ENCODE assay signal across 8 cellular contexts in genomic region chr17:77375526-77375916, GRCh38.
DNase-seq lines count a peak whose midpoint lies in the region; ATAC-seq and TF ChIP-seq lines count a peak whose summit lies in the region.

No MANE protein-coding gene starts in this region.

- H3K4me1 Mint-ChIP-seq in IgD-negative memory B cell = peaks cover 20 to 30% (median 25%) of the 10 kb centered on the region in 3 donors
- H3K4me1 Mint-ChIP-seq in nephron = peaks cover 76% of the 10 kb centered on the region

- no peak for DNase-seq in AG04450 (ENCODE audit: low read depth, low spot score)
- no peak for DNase-seq in coronary artery (ENCODE audit: low spot score)
- DNase-seq in C1 segment of cervical spinal cord (lab: John Stamatoyannopoulos, UW) = no peak
- DNase-seq in HEK293T (ENCODE audit: extremely low spot score) = no peak
- DNase-seq in GM03348 (ENCODE audit: low spot score) = no peak

- no peaks in the 10 kb centered on the region for H3K27me3 Mint-ChIP-seq in IgD-negative memory B cell
- no peaks in the 10 kb centered on the region for H3K27me3 Mint-ChIP-seq in nephron (ENCODE audit: low read depth)

- no peak for ATAC-seq in GM18502 (IDR thresholded peaks at IDR 0.05; ENCODE audit: poor library complexity, unreplicated experiment)

- H3K4me3 ChIP-seq in AG04450 (ENCODE audit: low read depth, low read length) (peak overlapping the region; percentile 91), coronary artery (peak overlapping the region; percentile 97)

- H3K4me3 Mint-ChIP-seq in IgD-negative memory B cell (peak overlapping the region; percentile 65 to 95 (median 82)), nephron (peak overlapping the region; percentile 95 to 100 (median 100))

- H3K9me3 ChIP-seq in AG04450 (ENCODE audit: control insufficient read depth, insufficient read depth, low read length) = peaks cover 4% of the 10 kb centered on the region; the same call in 1 of the 2 replicates

- H3K27ac ChIP-seq in AG04450 (ENCODE audit: low read depth, low read length) (peak overlapping the region; percentile 91), coronary artery (peak overlapping the region; percentile 97 to 98)

- peak overlapping the region; percentile 13 to 90 (median 80) for H3K27ac Mint-ChIP-seq in IgD-negative memory B cell
- H3K27ac Mint-ChIP-seq in nephron = peak overlapping the region; percentile 92 to 99 (median 95)

- peaks cover 2% of the 10 kb centered on the region for H3K36me3 Mint-ChIP-seq in IgD-negative memory B cell
- no peaks in the 10 kb centered on the region for H3K36me3 Mint-ChIP-seq in nephron (ENCODE audit: low read depth)

- CTCF ChIA-PET in AG04450 (lab: Charles Lee) (interaction anchor here (2.4 to 3.0 kb wide), 2 partner anchors 44 to 54 kb away, joined by 6 to 8 read pairs; no protein-coding TSS in a partner anchor), HEK293T (lab: Yijun Ruan, JAX) (no interaction called here)

- TF ChIP-seq CTCF in AG04450 (IDR thresholded peaks at IDR 0.05; ENCODE audit: low read depth, low read length) = no peak
- TF ChIP-seq CTCF in coronary artery (IDR thresholded peaks at IDR 0.05) = no peak
- no peak for TF ChIP-seq CTCF in nephron (IDR thresholded peaks at IDR 0.05; ENCODE audit: unreplicated experiment in 3 of 3)

- no peaks in the 10 kb centered on the region for H3K9me3 Mint-ChIP-seq in IgD-negative memory B cell
- H3K9me3 Mint-ChIP-seq in nephron = no peaks in the 10 kb centered on the region

- POLR2A ChIA-PET in AG04450 (lab: Yijun Ruan, JAX) (interaction anchor here (0.9 to 2.6 kb wide), 7 partner anchors 14 to 58 kb away, joined by 4 to 15 read pairs (median 7); no protein-coding TSS in a partner anchor), HEK293T (lab: Yijun Ruan, JAX) (no interaction called here)

- no peaks in the 10 kb centered on the region for H3K27me3 ChIP-seq in AG04450 (ENCODE audit: control insufficient read depth, insufficient read depth, low read length)

TF ChIP-seq in HEK293T, 16 proteins besides CTCF, POLR2A, EP300 and RAD21:
- TF ChIP-seq SP1 (IDR thresholded peaks at IDR 0.05) = no peak
- TF ChIP-seq LEF1 (IDR thresholded peaks at IDR 0.05; ENCODE audit: borderline replicate concordance) = no peak
- no peak for TF ChIP-seq L3MBTL2 (conservative IDR thresholded peaks at IDR 0.05)
TF ChIP-seq in HEK293T: peak in this region for 0.
